ENCODE assay signal across 8 cellular contexts in genomic region chr1:156600733-156601121, GRCh38. TPM values are rescaled to one million over a fixed set of nuclear protein-coding genes. Genes with fewer than 3 reads are reported as not detected.
DNase-seq lines count a peak whose midpoint lies in the region; ATAC-seq, FAIRE-seq and TF ChIP-seq lines count a peak whose summit lies in the region.

No MANE protein-coding gene starts in this region.

- H4K20me1 ChIP-seq in hepatocyte (ENCODE audit: insufficient read depth, poor library complexity, severe bottlenecking) (no peaks in the 10 kb centered on the region), smooth muscle cell (ENCODE audit: low read depth) (no peaks in the 10 kb centered on the region)

- H3K36me3 ChIP-seq in hepatocyte (replicated peaks; ENCODE audit: insufficient read depth, low read depth) (no peaks in the 10 kb centered on the region), smooth muscle cell (ENCODE audit: low read depth) (no peaks in the 10 kb centered on the region)

- WGBS in hepatocyte (ENCODE audit: low lambda C conversion rate, missing lambda C conversion rate): 10% methylated on average over 13 of the region's 13 CpGs
- 7% methylated on average over 13 of the region's 13 CpGs for WGBS in smooth muscle cell (ENCODE audit: low lambda C conversion rate)

- peaks cover 9% of the 10 kb centered on the region for H3K4me1 ChIP-seq in hepatocyte (ENCODE audit: insufficient read depth)
- H3K4me1 ChIP-seq in smooth muscle cell (ENCODE audit: low read depth): peaks cover 7% of the 10 kb centered on the region

- peak overlapping the region; percentile 97 for H2AFZ ChIP-seq in hepatocyte
- H2AFZ ChIP-seq in smooth muscle cell (ENCODE audit: low read depth): peak overlapping the region; percentile 97

- H3K9me2 ChIP-seq in hepatocyte (replicated peaks; ENCODE audit: insufficient read depth): no peaks in the 10 kb centered on the region

- H3K9me3 ChIP-seq in hepatocyte (ENCODE audit: low read depth): no peaks in the 10 kb centered on the region
- H3K9me3 ChIP-seq in smooth muscle cell (replicated peaks; ENCODE audit: low read depth): no peaks in the 10 kb centered on the region

- H3F3A ChIP-seq in smooth muscle cell (ENCODE audit: low read depth): no peaks in the 10 kb centered on the region

- H3K79me2 ChIP-seq in hepatocyte (peaks cover 21% of the 10 kb centered on the region), smooth muscle cell (ENCODE audit: low read depth) (peaks cover 20% of the 10 kb centered on the region)

- H3K4me3 ChIP-seq in HFF-Myc (replicated peaks; ENCODE audit: low read depth, low read length): peak overlapping the region; percentile 74
- H3K4me3 ChIP-seq in WI38 (ENCODE audit: low read depth, low read length): peak overlapping the region; percentile 97
- peak overlapping the region; percentile 67 for H3K4me3 ChIP-seq in hepatocyte
- peak overlapping the region; percentile 77 for H3K4me3 ChIP-seq in smooth muscle cell

- no peak for TF ChIP-seq CTCF in HFF-Myc (IDR thresholded peaks at IDR 0.05; ENCODE audit: low read depth, low read length, missing control alignments)
- no peak for TF ChIP-seq CTCF in WI38 (IDR thresholded peaks at IDR 0.05; ENCODE audit: low read depth, low read length)
- TF ChIP-seq CTCF in hepatocyte (IDR thresholded peaks at IDR 0.05; ENCODE audit: poor library complexity): no peak
- no peak for TF ChIP-seq CTCF in smooth muscle cell (IDR thresholded peaks at IDR 0.05; ENCODE audit: borderline replicate concordance, insufficient read depth, poor library complexity, severe bottlenecking)

- no peaks in the 10 kb centered on the region for H3K27me3 ChIP-seq in hepatocyte
- H3K27me3 ChIP-seq in smooth muscle cell (ENCODE audit: low read depth): no peaks in the 10 kb centered on the region

- no peak for FAIRE-seq in RCC 7860 (lab: Jason Lieb, UNC)

- peak overlapping the region; percentile 82 for H3K27ac ChIP-seq in hepatocyte
- H3K27ac ChIP-seq in smooth muscle cell (ENCODE audit: low read depth): peak overlapping the region; percentile 65

- DNase-seq in HFF-Myc (ENCODE audit: extremely low read depth, low read depth): no peak
- DNase-seq in hepatocyte (ENCODE audit: low spot score): no peak
- no peak for DNase-seq in smooth muscle cell (lab: John Stamatoyannopoulos, UW; ENCODE audit: unreplicated experiment)
- DNase-seq in RCC 7860 (ENCODE audit: low spot score): no peak
- no peak for DNase-seq in stimulated activated naive CD4-positive, alpha-beta T cell (lab: John Stamatoyannopoulos, UW)
- no peak for DNase-seq in KG1 (lab: John Stamatoyannopoulos, UW)

- H3K4me2 ChIP-seq in hepatocyte: peak overlapping the region; percentile 85
- H3K4me2 ChIP-seq in smooth muscle cell: peak overlapping the region; percentile 91

- H3K9ac ChIP-seq in smooth muscle cell (ENCODE audit: low read depth): peak overlapping the region; percentile 76

- ATAC-seq in GM18520 (IDR thresholded peaks at IDR 0.05; ENCODE audit: unreplicated experiment): no peak

RNA-seq across cellular contexts. Expression of gene GPATCH4, which starts 0.6 kb away (rescaled TPM):
- total RNA-seq in hepatocyte (5.6 and 17.4 TPM in 2 replicates), smooth muscle cell (7.5 and 11.9 TPM in 2 replicates)
- polyA plus RNA-seq in hepatocyte (28.3 and 28.6 TPM in 2 replicates), smooth muscle cell (19.9 and 31.3 TPM in 2 replicates)

RNA-seq across cellular contexts. Expression of gene NAXE, which starts 9.2 kb away (rescaled TPM):
- total RNA-seq in hepatocyte (94.2 and 117 TPM in 2 replicates), smooth muscle cell (50.5 and 53.7 TPM in 2 replicates)
- polyA plus RNA-seq in hepatocyte (198 and 218 TPM in 2 replicates), smooth muscle cell (72.5 and 85.5 TPM in 2 replicates)

RNA-seq across cellular contexts. Expression of gene HAPLN2, which starts 18.5 kb away (rescaled TPM):
- total RNA-seq in hepatocyte: not detected in 2 replicates
- not detected in 2 replicates for polyA plus RNA-seq in hepatocyte
- total RNA-seq in smooth muscle cell: not detected in 2 replicates
- 1.00 TPM in 1 of 2 replicates, not detected in the other for polyA plus RNA-seq in smooth muscle cell

RNA-seq across cellular contexts. Expression of gene TTC24, which starts 21.2 kb away (rescaled TPM):
- not detected in 2 replicates for total RNA-seq in hepatocyte
- not detected in 2 replicates for polyA plus RNA-seq in hepatocyte
- not detected in 2 replicates for total RNA-seq in smooth muscle cell
- polyA plus RNA-seq in smooth muscle cell: not detected in 2 replicates

RNA-seq across cellular contexts. Expression of gene IQGAP3, which starts 28.4 kb away (rescaled TPM):
- total RNA-seq in hepatocyte (4.2 and 5.2 TPM in 2 replicates), smooth muscle cell (2.6 and 11.9 TPM in 2 replicates)
- polyA plus RNA-seq in hepatocyte (3.1 and 5.7 TPM in 2 replicates), smooth muscle cell (2.9 and 3.6 TPM in 2 replicates)
